8 cellular contexts compared by ENCODE assay signal in genomic region chr12:19273482-19274330, GRCh38.
A peak's percentile ranks its signal among the peaks of the same experiment; 100 is the strongest.
DNase-seq lines count a peak whose midpoint lies in the region; ATAC-seq, FAIRE-seq and TF ChIP-seq lines count a peak whose summit lies in the region.

No MANE protein-coding gene starts in this region.

- CTCF ChIA-PET in HepG2 (lab: Yijun Ruan, JAX; ENCODE audit: low intra/inter-chr PET ratio, low total read pairs): no interaction called here

- peak; percentile 15 for DNase-seq in Ammon's horn (ENCODE audit: low spot score)
- peak; percentile 87 for DNase-seq in MG63
- DNase-seq in T-helper 1 cell: peak; percentile 9 to 42 (median 34)
- DNase-seq in body of pancreas: peak; percentile 56 to 74 (median 71)
- DNase-seq in HepG2 (ENCODE audit: low spot score): peak; percentile 56
- peak; percentile 58 for DNase-seq in stimulated activated CD8-positive, alpha-beta memory T cell treated with anti-CD3 and anti-CD28 coated beads, Interleukin-4, amount 100 ng/mL, for 48 hours
- no peak for DNase-seq in GM12891 (ENCODE audit: insufficient read length, low spot score)

- H3K4me1 ChIP-seq in body of pancreas (peaks cover 7% of the 10 kb centered on the region), HepG2 (ENCODE audit: insufficient read depth, low read length) (no peaks in the 10 kb centered on the region)

- H3K27ac ChIP-seq in body of pancreas (no peak overlapping the region), HepG2 (ENCODE audit: extremely low read length, insufficient read depth, low read length) (no peak overlapping the region)

- POLR2A ChIA-PET in HepG2 (lab: Yijun Ruan, JAX): no interaction called here

- 87 to 97% methylated on average over 4 of the region's 4 CpGs for WGBS in body of pancreas, 2 donors
- WGBS in HepG2 (ENCODE audit: low lambda C conversion rate): 93% methylated on average over 4 of the region's 4 CpGs

- H3K27me3 ChIP-seq in MG63: no peaks in the 10 kb centered on the region
- H3K27me3 ChIP-seq in body of pancreas: no peaks in the 10 kb centered on the region
- no peaks in the 10 kb centered on the region for H3K27me3 ChIP-seq in HepG2 (ENCODE audit: control insufficient read depth in 1 of 2, insufficient read depth in 2 of 2, low read length in 2 of 2)

- peak; percentile 59 for ATAC-seq in body of pancreas
- peak; percentile 56; the same call in 2 of the 3 replicates for ATAC-seq in HepG2
- no peak for ATAC-seq in GM19455 (IDR thresholded peaks at IDR 0.05; ENCODE audit: unreplicated experiment)

- no peak for FAIRE-seq in HepG2 (lab: Jason Lieb, UNC)
- no peak for FAIRE-seq in GM12891 (lab: Jason Lieb, UNC)

- no peak for TF ChIP-seq EP300 in HepG2 (IDR thresholded peaks at IDR 0.05; ENCODE audit: low read depth in 2 of 2, low read length in 2 of 2)
- TF ChIP-seq EP300 in HepG2 (CRISPR knock-in tag; IDR thresholded peaks at IDR 0.05; ENCODE audit: borderline replicate concordance): no peak

- no peak overlapping the region for H3K4me2 ChIP-seq in HepG2 (ENCODE audit: low read depth, low read length)

- BruUV-seq in HepG2 (replicated peaks; lab: Mats Ljungman, UMichigan): no TSS peak

- TF ChIP-seq CTCF in body of pancreas (IDR thresholded peaks at IDR 0.05) (no peak), HepG2 (CRISPR knock-in tag; IDR thresholded peaks at IDR 0.05) (no peak)

- no peak overlapping the region for H2AFZ ChIP-seq in HepG2 (ENCODE audit: low read length)

- H4K20me1 ChIP-seq in HepG2 (ENCODE audit: insufficient read depth, low read length): no peaks in the 10 kb centered on the region

- in situ Hi-C loops in HepG2 (cut with HindIII; ENCODE audit: extremely low pct_ligation_motif_present, low pct_unique_long_range_greater_than_20kb): no loop called here

- H3K9me3 ChIP-seq in MG63 (no peaks in the 10 kb centered on the region), body of pancreas (no peaks in the 10 kb centered on the region), HepG2 (ENCODE audit: low read length) (no peaks in the 10 kb centered on the region)

- TF ChIP-seq POLR2A in body of pancreas (IDR thresholded peaks at IDR 0.05) (no peak), HepG2 (IDR thresholded peaks at IDR 0.05; ENCODE audit: insufficient read depth in 1 of 2, low read depth in 2 of 2, low read length in 2 of 2) (no peak), GM12891 (IDR thresholded peaks at IDR 0.05; ENCODE audit: low read depth, low read length) (no peak)

- TF ChIP-seq RAD21 in HepG2 (CRISPR knock-in tag; IDR thresholded peaks at IDR 0.05): no peak

- H3K79me2 ChIP-seq in HepG2 (ENCODE audit: insufficient read depth, low read length): no peaks in the 10 kb centered on the region

- no peak overlapping the region for H3K4me3 ChIP-seq in MG63
- no peak overlapping the region for H3K4me3 ChIP-seq in body of pancreas
- H3K4me3 ChIP-seq in HepG2 (replicated peaks in 1 of 3; ENCODE audit: insufficient read depth in 1 of 3, low read depth in 2 of 3, low read length in 3 of 3): no peak overlapping the region

- peaks cover 4% of the 10 kb centered on the region; the same call in 1 of the 2 replicates for H3K36me3 ChIP-seq in MG63
- peaks cover 0 to 2% of the 10 kb centered on the region in 2 donors for H3K36me3 ChIP-seq in body of pancreas (replicated peaks in 1 of 2; ENCODE audit: insufficient read depth in 1 of 2, low read depth in 2 of 2)
- peaks cover 0 to 13% of the 10 kb centered on the region in 2 experiments; a peak in 3 of 5 replicates for H3K36me3 ChIP-seq in HepG2 (replicated peaks in 1 of 2; ENCODE audit: control insufficient read depth in 1 of 2, insufficient read depth in 2 of 2, low read length in 2 of 2)

- H3K9ac ChIP-seq in HepG2 (ENCODE audit: insufficient read depth, low read depth, low read length): no peak overlapping the region

- intact Hi-C loops in body of pancreas (cut with DNase I): no loop called here
- intact Hi-C loops in HepG2 (cut with micrococcal nuclease; ENCODE audit: unreplicated experiment): no loop called here

TF ChIP-seq in HepG2, 621 proteins besides CTCF, POLR2A, EP300 and RAD21:
- no peak for TF ChIP-seq ZNF878 (CRISPR knock-in tag; IDR thresholded peaks at IDR 0.05)
- no peak for TF ChIP-seq FOXP4 (CRISPR knock-in tag; IDR thresholded peaks at IDR 0.05)
- TF ChIP-seq ZNF644 (CRISPR knock-in tag; IDR thresholded peaks at IDR 0.05; ENCODE audit: low read depth): 0 out of 2 replicates have a peak, but pooled peaks have one; percentile 47
- TF ChIP-seq SKI (IDR thresholded peaks at IDR 0.05; ENCODE audit: partially characterized antibody): no peak
- no peak for TF ChIP-seq ARID2 (CRISPR knock-in tag; IDR thresholded peaks at IDR 0.05; ENCODE audit: borderline replicate concordance)
- no peak for TF ChIP-seq ZNF75D (CRISPR knock-in tag; IDR thresholded peaks at IDR 0.05; ENCODE audit: borderline replicate concordance)
- 0 out of 2 replicates have a peak, but pooled peaks have one; percentile 18 for TF ChIP-seq FOXA3 (CRISPR knock-in tag; IDR thresholded peaks at IDR 0.05)
- no peak for TF ChIP-seq ZNF496 (CRISPR knock-in tag; IDR thresholded peaks at IDR 0.05; ENCODE audit: insufficient replicate concordance)
- TF ChIP-seq HMG20A (CRISPR knock-in tag; IDR thresholded peaks at IDR 0.05; ENCODE audit: borderline replicate concordance): no peak
- TF ChIP-seq FOXA1 (IDR thresholded peaks at IDR 0.05): no peak
- 0 out of 2 replicates have a peak, but pooled peaks have one; percentile 32 for TF ChIP-seq FOXA1 (CRISPR knock-in tag; IDR thresholded peaks at IDR 0.05)
- peak; percentile 76 for TF ChIP-seq FOSL2 (CRISPR knock-in tag; IDR thresholded peaks at IDR 0.05)
- no peak for TF ChIP-seq KLF12 (CRISPR knock-in tag; IDR thresholded peaks at IDR 0.05; ENCODE audit: borderline replicate concordance)
- TF ChIP-seq SMARCC2 (IDR thresholded peaks at IDR 0.05): no peak

TF ChIP-seq in GM12891, 5 proteins besides CTCF, POLR2A, EP300 and RAD21:
- TF ChIP-seq SPI1 (IDR thresholded peaks at IDR 0.05; ENCODE audit: low read depth, low read length) (no peak), PAX5 (IDR thresholded peaks at IDR 0.05; ENCODE audit: insufficient read depth, low read length, severe bottlenecking) (no peak), POU2F2 (IDR thresholded peaks at IDR 0.05; ENCODE audit: low read depth, low read length) (no peak), TAF1 (IDR thresholded peaks at IDR 0.05; ENCODE audit: low read depth, low read length) (no peak), POLR2AphosphoS5 (IDR thresholded peaks at IDR 0.05; ENCODE audit: low read depth, low read length) (no peak)
